ENCODE assay signal across 8 cellular contexts in the genomic region with DNA sequence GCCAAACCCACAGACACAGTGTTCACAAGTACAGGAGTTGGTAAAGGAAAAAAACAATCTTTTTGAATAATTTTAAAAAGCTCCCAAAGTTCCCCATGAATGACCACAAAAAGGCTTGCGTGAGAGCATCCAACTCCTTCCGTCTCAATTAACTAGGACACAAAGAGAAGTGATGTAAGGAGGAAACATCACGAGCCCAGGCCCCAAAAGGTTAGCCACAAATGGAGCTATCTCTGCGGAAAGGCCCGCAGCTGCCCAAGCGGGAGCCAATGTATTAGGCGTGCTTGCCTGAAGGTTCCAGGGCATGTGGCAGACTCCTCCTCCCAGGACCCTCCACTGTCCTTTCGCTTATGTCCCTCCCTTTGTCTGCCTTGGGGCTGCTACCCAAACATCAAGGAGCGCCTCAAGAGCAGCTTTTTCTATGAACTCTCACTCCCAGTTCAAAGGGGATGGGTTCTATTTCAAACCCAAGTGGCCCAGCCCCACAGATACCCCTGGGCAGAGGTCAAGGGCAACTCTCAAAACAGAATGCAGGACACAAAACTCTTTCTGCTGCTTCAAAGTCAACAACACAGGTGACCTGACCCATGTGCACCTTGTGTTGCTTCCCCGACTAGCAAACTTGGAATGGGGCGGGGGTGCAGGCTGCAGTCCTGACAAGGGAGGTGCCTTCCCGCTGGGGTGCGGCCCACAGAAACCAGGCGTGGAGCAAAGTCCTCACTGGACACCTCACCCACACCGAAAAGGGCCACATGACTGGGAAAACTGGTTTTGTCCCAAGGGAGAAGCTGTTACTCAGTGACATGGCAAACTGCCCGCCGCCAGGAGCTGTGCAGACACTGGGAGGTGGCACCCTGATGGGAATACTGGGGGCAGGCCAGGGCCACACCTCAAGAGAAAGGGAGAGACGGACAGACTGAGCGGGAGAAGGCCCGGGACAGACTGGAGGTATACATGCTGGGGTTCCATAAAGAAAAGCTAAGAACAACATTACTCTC. TPM values are rescaled to one million over a fixed set of nuclear protein-coding genes. Genes with fewer than 3 reads are reported as not detected.
DNase-seq lines count a peak whose midpoint lies in the region; ATAC-seq, FAIRE-seq and TF ChIP-seq lines count a peak whose summit lies in the region.

No MANE protein-coding gene starts in this region.

- CTCF ChIA-PET in naive thymus-derived CD4-positive, alpha-beta T cell (lab: Charles Lee), result interaction anchor here (0.6 to 1.3 kb wide), 5 partner anchors 17 to 483 kb away, joined by 3 to 6 read pairs (median 3); a partner anchor contains a TSS

- peaks cover 0 to 34% (median 11%) of the 10 kb centered on the region in 3 experiments for H3K36me3 ChIP-seq in naive thymus-derived CD4-positive, alpha-beta T cell (ENCODE audit: control insufficient read depth in 2 of 3, insufficient read depth in 3 of 3, low read length in 3 of 3)

- H3K9me3 Mint-ChIP-seq in naive thymus-derived CD4-positive, alpha-beta T cell, result peaks cover 0 to 1% (median 0%) of the 10 kb centered on the region in 11 donors

- H3K27ac Mint-ChIP-seq in naive thymus-derived CD4-positive, alpha-beta T cell, result peak overlapping the region; percentile 82 to 99 (median 92)

- peak overlapping the region; percentile 28 for H3K4me3 ChIP-seq in naive thymus-derived CD4-positive, alpha-beta T cell (ENCODE audit: low read length)

- peak overlapping the region; percentile 89 for H3K27ac ChIP-seq in C4-2B
- peak overlapping the region; percentile 64 for H3K27ac ChIP-seq in naive thymus-derived CD4-positive, alpha-beta T cell (ENCODE audit: low read depth, low read length)

- no peaks in the 10 kb centered on the region for H3K27me3 Mint-ChIP-seq in naive thymus-derived CD4-positive, alpha-beta T cell

- peaks cover 21 to 25% of the 10 kb centered on the region in 2 donors for H3K4me1 ChIP-seq in naive thymus-derived CD4-positive, alpha-beta T cell (ENCODE audit: control insufficient read depth in 2 of 2, insufficient read depth in 2 of 2, low read length in 2 of 2)

- peak overlapping the region in 6 of 10 donors; percentile 16 to 93 (median 52) for H3K4me3 Mint-ChIP-seq in naive thymus-derived CD4-positive, alpha-beta T cell

- intact Hi-C loops in naive thymus-derived CD4-positive, alpha-beta T cell (cut with micrococcal nuclease), result loop anchor here (1.0 to 2.0 kb wide), 3 partner anchors 17 to 29 kb away; a partner anchor contains a TSS

- peaks cover 0 to 47% (median 12%) of the 10 kb centered on the region in 5 donors for H3K36me3 Mint-ChIP-seq in naive thymus-derived CD4-positive, alpha-beta T cell

- no peaks in the 10 kb centered on the region for H3K9me3 ChIP-seq in naive thymus-derived CD4-positive, alpha-beta T cell (ENCODE audit: control insufficient read depth in 2 of 3, low read length in 3 of 3)

- TF ChIP-seq CTCF in C4-2B (conservative IDR thresholded peaks at IDR 0.05) (no peak), D721Med (IDR thresholded peaks at IDR 0.05; ENCODE audit: insufficient read depth, missing control alignments) (no peak)

- no peak for ATAC-seq in naive thymus-derived CD4-positive, alpha-beta T cell
- ATAC-seq in HG03521 (IDR thresholded peaks at IDR 0.05; ENCODE audit: unreplicated experiment), result no peak

- FAIRE-seq in colon (lab: Jason Lieb, UNC) (peak; percentile 10), D721Med (lab: Jason Lieb, UNC) (no peak)

- DNase-seq in NOMO-1 treated with DMSO at 0.1 percent for 48 hours (lab: John Stamatoyannopoulos, UW; ENCODE audit: unreplicated experiment) (peak; percentile 71), D721Med (ENCODE audit: insufficient read length, low spot score) (no peak), NCI-H524 treated with DMSO at 0.1 percent for 48 hours (lab: John Stamatoyannopoulos, UW) (no peak), NCI-H1436 treated with DMSO at 0.1 percent for 48 hours (lab: John Stamatoyannopoulos, UW) (no peak)
- DNase-seq in naive thymus-derived CD4-positive, alpha-beta T cell, result no peak

- peaks cover 34 to 70% (median 49%) of the 10 kb centered on the region in 7 donors for H3K4me1 Mint-ChIP-seq in naive thymus-derived CD4-positive, alpha-beta T cell

- H3K27me3 ChIP-seq in naive thymus-derived CD4-positive, alpha-beta T cell (ENCODE audit: control insufficient read depth in 2 of 2, insufficient read depth in 2 of 2, low read length in 2 of 2), result no peaks in the 10 kb centered on the region

- POLR2A ChIA-PET in naive thymus-derived CD4-positive, alpha-beta T cell (lab: Charles Lee), result interaction anchor here (1.0 to 10.2 kb wide), 4 partner anchors 15 to 253 kb away, joined by 3 to 184 read pairs (median 4); a partner anchor contains a TSS

RNA-seq across cellular contexts. Expression of a gene that starts 17.6 kb away (rescaled TPM):
- 100 to 1,000 TPM in 1 of 5 experiments, 10 to 100 TPM in 4; 53.6 to 123 (median 73.0) TPM for total RNA-seq in naive thymus-derived CD4-positive, alpha-beta T cell
- polyA plus RNA-seq in naive thymus-derived CD4-positive, alpha-beta T cell, result 1 to 10 TPM; 2.0 to 2.3 TPM

RNA-seq across cellular contexts. Expression of a gene that starts 34.6 kb away (rescaled TPM):
- 100 to 1,000 TPM in 1 of 5 experiments, 10 to 100 TPM in 4; 34.3 to 115 (median 46.4) TPM for total RNA-seq in naive thymus-derived CD4-positive, alpha-beta T cell
- polyA plus RNA-seq in naive thymus-derived CD4-positive, alpha-beta T cell, result 100 to 1,000 TPM; 145 to 181 TPM

RNA-seq across cellular contexts. Expression of a gene that starts 47.6 kb away (rescaled TPM):
- total RNA-seq in naive thymus-derived CD4-positive, alpha-beta T cell, result 10 to 100 TPM; 23.1 to 46.3 (median 26.0) TPM
- 100 to 1,000 TPM; 131 TPM for polyA plus RNA-seq in naive thymus-derived CD4-positive, alpha-beta T cell
